Comparison of ENCODE assay signal across 11 cellular contexts in the genomic region with DNA sequence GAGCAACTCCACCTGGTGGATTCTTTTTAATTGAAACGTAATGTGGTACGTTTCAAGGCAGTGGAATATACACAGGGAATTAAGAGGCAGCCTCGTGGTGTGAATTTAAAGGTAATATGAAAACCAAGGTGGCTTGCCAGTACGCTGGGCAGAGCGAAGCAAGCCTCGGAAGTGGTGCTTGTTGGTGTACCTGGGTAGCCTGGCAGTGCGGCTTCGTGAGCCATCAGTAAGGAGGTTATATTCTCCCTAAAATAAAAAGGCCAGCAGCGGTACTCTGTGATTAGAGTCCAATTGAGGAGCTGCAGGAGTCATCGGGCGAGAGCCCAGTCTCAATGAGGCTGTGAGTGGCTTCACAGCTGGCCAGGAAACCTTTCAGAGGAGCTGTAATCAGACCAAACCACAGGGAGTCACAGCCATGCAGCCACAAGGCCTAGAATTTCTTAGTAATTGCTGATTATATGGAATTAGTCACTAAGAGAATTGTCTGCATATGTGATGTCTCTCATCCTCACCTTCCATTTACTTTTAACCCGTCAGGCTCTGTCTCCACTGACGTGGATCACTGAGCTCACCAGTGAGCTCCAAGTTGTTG. TPM values are rescaled to one million over a fixed set of nuclear protein-coding genes. Genes with fewer than 3 reads are reported as not detected.
DNase-seq lines count a peak whose midpoint lies in the region; ATAC-seq and TF ChIP-seq lines count a peak whose summit lies in the region.
"Had no signal": no experiment of that assay in that cellular context is flagged by ENCODE, and none has a peak within 500 bp of the region (broad histone marks: within the 10 kb centered on the region; RNA-seq: fewer than 3 reads in every experiment).

No MANE protein-coding gene starts in this region.

- no peaks in the 10 kb centered on the region for H3K36me3 Mint-ChIP-seq in activated CD8-positive, alpha-beta T cell treated with anti-CD3 and anti-CD28 coated beads, Interleukin-2, amount 10 ng/mL, durations not matched to agents 7 days and 5 days (ENCODE audit: low read depth)
- H3K36me3 Mint-ChIP-seq in activated CD8-positive, alpha-beta T cell treated with anti-CD3 and anti-CD28 coated beads for 36 hours (ENCODE audit: low read depth): no peaks in the 10 kb centered on the region

- intact Hi-C loops in activated CD8-positive, alpha-beta T cell treated with anti-CD3 and anti-CD28 coated beads for 36 hours (cut with micrococcal nuclease): no loop called here
- intact Hi-C loops in Panc1 (cut with micrococcal nuclease; ENCODE audit: unreplicated experiment): no loop called here

- H3K4me1 Mint-ChIP-seq in activated CD8-positive, alpha-beta T cell treated with anti-CD3 and anti-CD28 coated beads, Interleukin-2, amount 10 ng/mL, durations not matched to agents 7 days and 5 days (ENCODE audit: low read depth): peaks cover 7% of the 10 kb centered on the region
- peaks cover 4% of the 10 kb centered on the region for H3K4me1 Mint-ChIP-seq in activated CD8-positive, alpha-beta T cell treated with anti-CD3 and anti-CD28 coated beads for 36 hours (ENCODE audit: low read depth)

- H3K36me3 ChIP-seq in Panc1 (ENCODE audit: control insufficient read depth, insufficient read depth, low read length): no peaks in the 10 kb centered on the region

- TF ChIP-seq CTCF in activated CD8-positive, alpha-beta T cell treated with anti-CD3 and anti-CD28 coated beads for 36 hours (IDR thresholded peaks at IDR 0.05): no peak
- TF ChIP-seq CTCF in Panc1 (IDR thresholded peaks at IDR 0.05) (no peak), fibroblast of mammary gland (conservative IDR thresholded peaks at IDR 0.05; ENCODE audit: control insufficient read depth, insufficient read depth, low read depth, low read length) (no peak), omental fat pad (IDR thresholded peaks at IDR 0.05) (no peak)

- no peak overlapping the region for H3K4me3 Mint-ChIP-seq in activated CD8-positive, alpha-beta T cell treated with anti-CD3 and anti-CD28 coated beads, Interleukin-2, amount 10 ng/mL, durations not matched to agents 7 days and 5 days
- H3K4me3 Mint-ChIP-seq in activated CD8-positive, alpha-beta T cell treated with anti-CD3 and anti-CD28 coated beads for 36 hours: no peak overlapping the region

- no peak overlapping the region for H3K4me3 ChIP-seq in Panc1 (ENCODE audit: low read depth in 2 of 2, low read length in 2 of 2)
- H3K4me3 ChIP-seq in fibroblast of mammary gland (ENCODE audit: control insufficient read depth, low read depth, low read length): no peak overlapping the region
- H3K4me3 ChIP-seq: A549, skin epidermis had no signal

- in situ Hi-C loops in Panc1 (cut with HindIII; ENCODE audit: low pct_unique_long_range_greater_than_20kb, low sequenced_read_pairs): no loop called here

- no peaks in the 10 kb centered on the region for H3K27me3 Mint-ChIP-seq in activated CD8-positive, alpha-beta T cell treated with anti-CD3 and anti-CD28 coated beads, Interleukin-2, amount 10 ng/mL, durations not matched to agents 7 days and 5 days (ENCODE audit: low read depth)
- no peaks in the 10 kb centered on the region for H3K27me3 Mint-ChIP-seq in activated CD8-positive, alpha-beta T cell treated with anti-CD3 and anti-CD28 coated beads for 36 hours

- peak; percentile 17 for DNase-seq in activated CD8-positive, alpha-beta T cell treated with anti-CD3 and anti-CD28 coated beads, Interleukin-2, amount 10 ng/mL, durations not matched to agents 7 days and 5 days
- no peak for DNase-seq in activated CD8-positive, alpha-beta T cell treated with anti-CD3 and anti-CD28 coated beads for 36 hours
- DNase-seq in Panc1 (ENCODE audit: low read depth, low spot score) (no peak), fibroblast of mammary gland (ENCODE audit: low read depth) (peak; percentile 87), omental fat pad (ENCODE audit: low spot score) (no peak), amygdala (lab: John Stamatoyannopoulos, UW) (no peak)

- H3K4me1 ChIP-seq in Panc1 (ENCODE audit: control insufficient read depth, insufficient read depth, low read length): no peaks in the 10 kb centered on the region
- H3K4me1 ChIP-seq: A549 had no signal

- no TSS peak for BruUV-seq in Panc1 (replicated peaks; lab: Mats Ljungman, UMichigan)

- CTCF ChIA-PET in activated CD8-positive, alpha-beta T cell treated with anti-CD3 and anti-CD28 coated beads, Interleukin-2, amount 10 ng/mL, durations not matched to agents 7 days and 5 days (lab: Charles Lee): interaction anchor here (1.1 to 2.4 kb wide), 2 partner anchors 38 to 296 kb away, joined by 3 to 11 read pairs; no protein-coding TSS in a partner anchor
- CTCF ChIA-PET in activated CD8-positive, alpha-beta T cell treated with anti-CD3 and anti-CD28 coated beads for 36 hours (lab: Charles Lee): interaction anchor here (2.3 kb wide), 1 partner anchor 39 kb away, joined by 16 read pairs; no protein-coding TSS in a partner anchor
- CTCF ChIA-PET in Panc1 (lab: Charles Lee): no interaction called here

- no peaks in the 10 kb centered on the region for H3K9me3 ChIP-seq in Panc1 (ENCODE audit: control insufficient read depth, insufficient read depth, low read depth, low read length)
- H3K9me3 ChIP-seq: A549 had no signal

- no peak overlapping the region for H3K27ac Mint-ChIP-seq in activated CD8-positive, alpha-beta T cell treated with anti-CD3 and anti-CD28 coated beads, Interleukin-2, amount 10 ng/mL, durations not matched to agents 7 days and 5 days
- no peak overlapping the region for H3K27ac Mint-ChIP-seq in activated CD8-positive, alpha-beta T cell treated with anti-CD3 and anti-CD28 coated beads for 36 hours
- H3K27ac Mint-ChIP-seq: activated T-helper 2 cell treated with anti-CD3 and anti-CD28 coated beads, Interferon-gamma antibody, Interleukin-2, Interleukin-4, amounts not matched to agents 10 μg/mL and 5 μg/mL and 100 μg/mL, durations not matched to agents 14 hours and 24 hours and 36 hours had no signal

- POLR2A ChIA-PET in activated CD8-positive, alpha-beta T cell treated with anti-CD3 and anti-CD28 coated beads, Interleukin-2, amount 10 ng/mL, durations not matched to agents 7 days and 5 days (lab: Charles Lee): no interaction called here
- POLR2A ChIA-PET in activated CD8-positive, alpha-beta T cell treated with anti-CD3 and anti-CD28 coated beads for 36 hours (lab: Charles Lee): no interaction called here
- POLR2A ChIA-PET in Panc1 (lab: Charles Lee): interaction anchor here (0.5 kb wide), 1 partner anchor 25 kb away, joined by 5 read pairs; no protein-coding TSS in a partner anchor

- H3K27me3 ChIP-seq in Panc1 (ENCODE audit: control insufficient read depth, insufficient read depth, low read length): no peaks in the 10 kb centered on the region

- H3K9me3 Mint-ChIP-seq in activated CD8-positive, alpha-beta T cell treated with anti-CD3 and anti-CD28 coated beads, Interleukin-2, amount 10 ng/mL, durations not matched to agents 7 days and 5 days (ENCODE audit: insufficient read depth): no peaks in the 10 kb centered on the region
- H3K9me3 Mint-ChIP-seq in activated CD8-positive, alpha-beta T cell treated with anti-CD3 and anti-CD28 coated beads for 36 hours: no peaks in the 10 kb centered on the region
- H3K9me3 Mint-ChIP-seq: activated T-helper 2 cell treated with anti-CD3 and anti-CD28 coated beads, Interferon-gamma antibody, Interleukin-2, Interleukin-4, amounts not matched to agents 10 μg/mL and 5 μg/mL and 100 μg/mL, durations not matched to agents 14 hours and 24 hours and 36 hours had no signal

- ATAC-seq in activated CD8-positive, alpha-beta T cell treated with anti-CD3 and anti-CD28 coated beads, Interleukin-2, amount 10 ng/mL, durations not matched to agents 7 days and 5 days: no peak
- ATAC-seq in activated CD8-positive, alpha-beta T cell treated with anti-CD3 and anti-CD28 coated beads for 36 hours: no peak
- ATAC-seq in Panc1 (peak; percentile 15; the same call in 1 of the 2 replicates), omental fat pad (ENCODE audit: low FRiP score) (peak; percentile 39), GM19351 (IDR thresholded peaks at IDR 0.05; ENCODE audit: unreplicated experiment) (no peak), HG03045 (IDR thresholded peaks at IDR 0.05; ENCODE audit: unreplicated experiment) (no peak)
- ATAC-seq: A549 had no signal

- no peak overlapping the region for H3K27ac ChIP-seq in Panc1 (ENCODE audit: low read length)
- H3K27ac ChIP-seq: A549 had no signal

RNA-seq across cellular contexts. Expression of a gene that starts 57.7 kb away (rescaled TPM):
- 100 to 1,000 TPM; 119 to 128 TPM for total RNA-seq in activated CD8-positive, alpha-beta T cell treated with anti-CD3 and anti-CD28 coated beads, Interleukin-2, amount 10 ng/mL, durations not matched to agents 7 days and 5 days
- 10 to 100 TPM; 88.9 to 91.0 TPM for total RNA-seq in activated CD8-positive, alpha-beta T cell treated with anti-CD3 and anti-CD28 coated beads for 36 hours
- total RNA-seq in Panc1 (2021; ENCODE audit: unreplicated experiment): 70.4 TPM
- 7.5 TPM for polyA plus RNA-seq in Panc1 (2012; ENCODE audit: insufficient read length)
- total RNA-seq in omental fat pad: 10 to 100 TPM; 22.2 to 53.4 (median 25.9) TPM

Comparison
In these comparisons a context has a peak if more than half of its experiments do, and no peak if none do; other contexts are left out.
1. DNase-seq: peak in activated CD8-positive, alpha-beta T cell treated with anti-CD3 and anti-CD28 coated beads, Interleukin-2, amount 10 ng/mL, durations not matched to agents 7 days and 5 days (single experiment) and fibroblast of mammary gland (single experiment); none in activated CD8-positive, alpha-beta T cell treated with anti-CD3 and anti-CD28 coated beads for 36 hours (single experiment), Panc1 (single experiment), omental fat pad (single experiment) and amygdala (0 of 56).
2. ATAC-seq: peak in Panc1 (single experiment) and omental fat pad (single experiment); none in activated CD8-positive, alpha-beta T cell treated with anti-CD3 and anti-CD28 coated beads, Interleukin-2, amount 10 ng/mL, durations not matched to agents 7 days and 5 days (single experiment), activated CD8-positive, alpha-beta T cell treated with anti-CD3 and anti-CD28 coated beads for 36 hours (single experiment), GM19351 (single experiment) and HG03045 (single experiment).